ENCODE assay signal across 11 cellular contexts in the genomic region with DNA sequence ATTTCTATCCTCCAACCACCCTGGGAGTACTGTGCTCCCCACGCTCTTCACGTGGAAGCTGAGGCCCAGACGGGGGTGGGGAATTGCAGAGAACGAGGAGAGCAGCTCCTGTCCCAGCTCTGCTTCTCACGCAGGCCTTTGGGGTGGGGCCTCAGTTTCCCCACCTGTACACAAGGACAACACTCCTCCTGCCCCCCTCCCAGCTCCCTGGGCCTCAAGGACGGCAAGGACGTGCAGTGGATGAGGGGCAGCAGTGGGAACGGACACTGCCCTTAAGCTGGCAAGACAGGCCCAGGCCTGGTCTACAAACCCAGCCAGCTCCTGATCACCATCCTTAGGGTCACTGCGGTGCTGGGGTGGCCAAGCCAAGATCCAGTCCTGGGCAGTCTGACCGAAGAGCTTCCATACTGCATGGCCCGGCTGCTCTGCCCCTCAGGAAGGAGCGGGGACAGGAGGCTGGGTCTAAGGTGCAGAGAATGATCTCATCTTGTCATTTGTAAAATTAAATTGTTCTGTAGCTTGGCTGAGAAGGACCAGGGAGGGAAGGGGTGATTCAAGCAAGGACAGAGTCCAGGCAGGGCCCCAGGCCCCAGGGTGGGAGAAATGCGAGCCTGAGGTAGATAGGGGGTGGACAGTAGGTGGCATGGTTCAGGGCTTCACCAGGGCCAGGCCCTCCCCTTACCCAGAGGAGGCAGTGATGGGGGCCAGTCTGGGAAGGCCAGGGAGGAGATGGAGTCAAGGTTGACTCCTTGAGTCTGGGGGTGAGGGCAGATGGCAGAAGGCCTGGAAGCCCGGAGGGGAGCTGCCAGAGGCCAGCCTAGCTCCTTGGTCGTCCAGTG. TPM values are rescaled to one million over a fixed set of nuclear protein-coding genes. Genes with fewer than 3 reads are reported as not detected.
DNase-seq lines count a peak whose midpoint lies in the region; ATAC-seq and TF ChIP-seq lines count a peak whose summit lies in the region.
"Had no signal": no experiment of that assay in that cellular context is flagged by ENCODE, and none has a peak within 500 bp of the region (broad histone marks: within the 10 kb centered on the region; RNA-seq: fewer than 3 reads in every experiment).

No MANE protein-coding gene starts in this region.

- peak overlapping the region; percentile 66 for H3K4me3 Mint-ChIP-seq in Caco-2 (ENCODE audit: unreplicated experiment)
- peak overlapping the region; percentile 61 for H3K4me3 Mint-ChIP-seq in activated naive CD8-positive, alpha-beta T cell treated with anti-CD3 and anti-CD28 coated beads, Interleukin-2, amount 50 U/mL, for 24 hours
- H3K4me3 Mint-ChIP-seq in naive thymus-derived CD8-positive, alpha-beta T cell: peak overlapping the region; percentile 66 to 86 (median 77)

- H3K27ac Mint-ChIP-seq in Caco-2 (ENCODE audit: unreplicated experiment): peak overlapping the region; percentile 53
- H3K27ac Mint-ChIP-seq in activated naive CD8-positive, alpha-beta T cell treated with anti-CD3 and anti-CD28 coated beads, Interleukin-2, amount 50 U/mL, for 24 hours: no peak overlapping the region
- peak overlapping the region; percentile 19 to 94 (median 80) for H3K27ac Mint-ChIP-seq in naive thymus-derived CD8-positive, alpha-beta T cell

- CTCF ChIA-PET in Caco-2 (lab: Charles Lee): no interaction called here

- H3K9me3 ChIP-seq in BLaER1 treated with 17β-estradiol and CSF1 and Interleukin-3, amounts not matched to agents 10 nM and 100 nM (replicated peaks in 1 of 11): no peaks in the 10 kb centered on the region
- H3K9me3 ChIP-seq in Caco-2 (no peaks in the 10 kb centered on the region), thyroid gland (no peaks in the 10 kb centered on the region)

- peaks cover 62 to 96% (median 85%) of the 10 kb centered on the region in 10 experiments for H3K4me1 ChIP-seq in BLaER1 treated with 17β-estradiol and CSF1 and Interleukin-3, amounts not matched to agents 10 nM and 100 nM
- 0 out of 2 replicates have a peak, but pooled peaks cover 3% of the 10 kb centered on the region for H3K4me1 ChIP-seq in Caco-2
- peaks cover 8 to 30% of the 10 kb centered on the region in 2 donors for H3K4me1 ChIP-seq in thyroid gland

- peak overlapping the region in 9 of 11 experiments; percentile 27 to 80 (median 62); a peak in 15 of 22 replicates for H3K27ac ChIP-seq in BLaER1 treated with 17β-estradiol and CSF1 and Interleukin-3, amounts not matched to agents 10 nM and 100 nM
- H3K27ac ChIP-seq in thyroid gland: no peak overlapping the region

- no peaks in the 10 kb centered on the region for H3K36me3 ChIP-seq in BLaER1 treated with 17β-estradiol and CSF1 and Interleukin-3, amounts not matched to agents 10 nM and 100 nM
- H3K36me3 ChIP-seq in Caco-2 (ENCODE audit: control insufficient read depth, insufficient read depth, low read length) (no peaks in the 10 kb centered on the region), thyroid gland (no peaks in the 10 kb centered on the region)

- no TSS peak for BruUV-seq in Caco-2 (replicated peaks; lab: Mats Ljungman, UMichigan)

- 91 to 94% methylated on average over 10 to 14 of the region's 15 CpGs for WGBS in thyroid gland, 2 donors

- POLR2A ChIA-PET in Caco-2 (lab: Charles Lee): interaction anchor here (1.1 kb wide), 1 partner anchor 37 kb away, joined by 4 read pairs; a partner anchor contains a TSS
- POLR2A ChIA-PET in naive thymus-derived CD8-positive, alpha-beta T cell (lab: Charles Lee): interaction anchor here (0.7 to 1.9 kb wide), 6 partner anchors 9 to 505 kb away, joined by 3 to 17 read pairs (median 6); a partner anchor contains a TSS

- no peak overlapping the region for H3K4me3 ChIP-seq in BLaER1 treated with 17β-estradiol and CSF1 and Interleukin-3, amounts not matched to agents 10 nM and 100 nM
- H3K4me3 ChIP-seq in Caco-2 (ENCODE audit: low read depth, low read length) (no peak overlapping the region), thyroid gland (replicated peaks in 1 of 3) (no peak overlapping the region)

- H3K36me3 Mint-ChIP-seq in Caco-2 (ENCODE audit: insufficient read depth, unreplicated experiment): no peaks in the 10 kb centered on the region
- no peaks in the 10 kb centered on the region for H3K36me3 Mint-ChIP-seq in activated naive CD8-positive, alpha-beta T cell treated with anti-CD3 and anti-CD28 coated beads, Interleukin-2, amount 50 U/mL, for 24 hours (ENCODE audit: low read depth)
- no peaks in the 10 kb centered on the region for H3K36me3 Mint-ChIP-seq in naive thymus-derived CD8-positive, alpha-beta T cell

- no peaks in the 10 kb centered on the region for H3K27me3 ChIP-seq in BLaER1 treated with 17β-estradiol and CSF1 and Interleukin-3, amounts not matched to agents 10 nM and 100 nM
- H3K27me3 ChIP-seq in Caco-2 (replicated peaks; ENCODE audit: control insufficient read depth, insufficient read depth, low read length) (no peaks in the 10 kb centered on the region), thyroid gland (no peaks in the 10 kb centered on the region)

- peak overlapping the region in 5 of 11 experiments; percentile 1 to 39 (median 10); a peak in 3 of 22 replicates for H3K9ac ChIP-seq in BLaER1 treated with 17β-estradiol and CSF1 and Interleukin-3, amounts not matched to agents 10 nM and 100 nM

- H4K20me1 ChIP-seq in BLaER1 treated with 17β-estradiol and CSF1 and Interleukin-3, amounts not matched to agents 10 nM and 100 nM: peaks cover 0 to 9% (median 0%) of the 10 kb centered on the region in 11 experiments; a peak in 3 of 22 replicates

- TF ChIP-seq CTCF in Caco-2 (IDR thresholded peaks at IDR 0.05; ENCODE audit: insufficient read depth in 1 of 2, low read depth in 1 of 2, low read length in 1 of 2, severe bottlenecking in 1 of 2, unreplicated experiment in 1 of 2): no peak
- TF ChIP-seq CTCF in thyroid gland (IDR thresholded peaks at IDR 0.05): no peak

- H3K9me3 Mint-ChIP-seq in Caco-2 (ENCODE audit: unreplicated experiment): no peaks in the 10 kb centered on the region
- no peaks in the 10 kb centered on the region for H3K9me3 Mint-ChIP-seq in activated naive CD8-positive, alpha-beta T cell treated with anti-CD3 and anti-CD28 coated beads, Interleukin-2, amount 50 U/mL, for 24 hours
- no peaks in the 10 kb centered on the region for H3K9me3 Mint-ChIP-seq in naive thymus-derived CD8-positive, alpha-beta T cell

- intact Hi-C loops in Caco-2 (cut with micrococcal nuclease; ENCODE audit: unreplicated experiment): no loop called here
- intact Hi-C loops in thyroid gland (cut with DNase I): no loop called here

- H3K4me2 ChIP-seq in BLaER1 treated with 17β-estradiol and CSF1 and Interleukin-3, amounts not matched to agents 10 nM and 100 nM: peak overlapping the region in 10 of 11 experiments; percentile 77 to 100 (median 88); a peak in 21 of 22 replicates

- DNase-seq in Caco-2 (no peak), thyroid gland (no peak)
- no peak for DNase-seq in activated naive CD8-positive, alpha-beta T cell treated with anti-CD3 and anti-CD28 coated beads, Interleukin-2, amount 50 U/mL, for 24 hours
- peak in 1 of 10 donors; percentile 31 for DNase-seq in naive thymus-derived CD8-positive, alpha-beta T cell
- DNase-seq in stimulated activated CD4-positive, alpha-beta T cell treated with anti-CD3 and anti-CD28 coated beads, Interleukin-2, amount 100 ng/mL, for 48 hours: no peak
- DNase-seq: activated CD4-positive, alpha-beta T cell treated with anti-CD3 and anti-CD28 coated beads, Interleukin-2, amount 50 U/mL, for 4 hours; substantia nigra had no signal

- no peaks in the 10 kb centered on the region for H3K4me1 Mint-ChIP-seq in Caco-2 (ENCODE audit: low read depth, unreplicated experiment)
- peaks cover 3% of the 10 kb centered on the region for H3K4me1 Mint-ChIP-seq in activated naive CD8-positive, alpha-beta T cell treated with anti-CD3 and anti-CD28 coated beads, Interleukin-2, amount 50 U/mL, for 24 hours
- H3K4me1 Mint-ChIP-seq in naive thymus-derived CD8-positive, alpha-beta T cell: peaks cover 0 to 11% (median 4%) of the 10 kb centered on the region in 4 donors

- ATAC-seq in activated naive CD8-positive, alpha-beta T cell treated with anti-CD3 and anti-CD28 coated beads, Interleukin-2, amount 50 U/mL, for 24 hours: no peak
- no peak for ATAC-seq in naive thymus-derived CD8-positive, alpha-beta T cell
- ATAC-seq in HG03025 (IDR thresholded peaks at IDR 0.05; ENCODE audit: low FRiP score, unreplicated experiment): no peak
- ATAC-seq in HG03439 (IDR thresholded peaks at IDR 0.05; ENCODE audit: unreplicated experiment): no peak

- no peak for TF ChIP-seq POLR2A in thyroid gland (IDR thresholded peaks at IDR 0.05)

- no peaks in the 10 kb centered on the region for H3K27me3 Mint-ChIP-seq in Caco-2 (ENCODE audit: insufficient read depth, unreplicated experiment)
- peaks cover 6% of the 10 kb centered on the region for H3K27me3 Mint-ChIP-seq in activated naive CD8-positive, alpha-beta T cell treated with anti-CD3 and anti-CD28 coated beads, Interleukin-2, amount 50 U/mL, for 24 hours
- peaks cover 0 to 3% (median 1%) of the 10 kb centered on the region in 5 donors for H3K27me3 Mint-ChIP-seq in naive thymus-derived CD8-positive, alpha-beta T cell

RNA-seq across cellular contexts. Expression of a gene that starts 1.3 kb away (rescaled TPM):
- total RNA-seq in Caco-2 (2022) (3.0 and 3.2 TPM in 2 replicates), thyroid gland (10 to 100 TPM; 16.8 to 31.6 (median 20.9) TPM)
- 1 to 10 TPM; 2.0 to 2.4 TPM for total RNA-seq in naive thymus-derived CD8-positive, alpha-beta T cell
- 1 to 10 TPM in 2 of 3 donors, under 1 TPM in 1; 0.67 to 2.3 (median 1.2) TPM for polyA plus RNA-seq in naive thymus-derived CD8-positive, alpha-beta T cell

RNA-seq across cellular contexts. Expression of a gene that starts 6.1 kb away (rescaled TPM):
- 0.77 and 0.81 TPM in 2 replicates for total RNA-seq in Caco-2 (2022)
- total RNA-seq in naive thymus-derived CD8-positive, alpha-beta T cell: not detected
- polyA plus RNA-seq in naive thymus-derived CD8-positive, alpha-beta T cell: not detected
- 10 to 100 TPM in 1 of 4 donors, 1 to 10 TPM in 3; 3.7 to 12.5 (median 6.9) TPM for total RNA-seq in thyroid gland

RNA-seq across cellular contexts. Expression of a gene that starts 36.6 kb away (rescaled TPM):
- total RNA-seq in Caco-2 (2022) (33.4 and 41.4 TPM in 2 replicates), thyroid gland (1 to 10 TPM; 5.8 to 8.1 (median 7.3) TPM)
- 10 to 100 TPM; 11.0 to 12.4 TPM for total RNA-seq in naive thymus-derived CD8-positive, alpha-beta T cell
- polyA plus RNA-seq in naive thymus-derived CD8-positive, alpha-beta T cell: 10 to 100 TPM in 2 of 3 donors, 1 to 10 TPM in 1; 8.2 to 12.0 (median 11.3) TPM

RNA-seq across cellular contexts. Expression of a gene that starts 59.6 kb away (rescaled TPM):
- total RNA-seq in Caco-2 (2022): not detected in 2 replicates
- total RNA-seq in naive thymus-derived CD8-positive, alpha-beta T cell: 1 to 10 TPM; 1.2 to 2.2 TPM
- polyA plus RNA-seq in naive thymus-derived CD8-positive, alpha-beta T cell: under 1 TPM in 2 of 3 donors, not detected in 1; 0.08 to 0.13 TPM
- under 1 TPM in 2 of 4 donors, not detected in 2; 0.13 to 0.33 TPM for total RNA-seq in thyroid gland
- total RNA-seq: lung microvascular endothelial cell had no signal

Comparison
In these comparisons a context has a peak if more than half of its experiments do, and no peak if none do; other contexts are left out.
1. H3K27ac ChIP-seq: peak in BLaER1 treated with 17β-estradiol and CSF1 and Interleukin-3, amounts not matched to agents 10 nM and 100 nM (9 of 11); none in thyroid gland (0 of 3).
2. Peak in every context shown above with its lines, with median percentiles within 50 percentile points of each other: H3K4me3 Mint-ChIP-seq.